Comparison of ENCODE assay signal across 17 cellular contexts in genomic region chr5:133994297-133994989, GRCh38. TPM values are rescaled to one million over a fixed set of nuclear protein-coding genes. Genes with fewer than 3 reads are reported as not detected.
DNase-seq lines count a peak whose midpoint lies in the region; TF ChIP-seq lines count a peak whose summit lies in the region.
"Had no signal": no experiment of that assay in that cellular context is flagged by ENCODE, and none has a peak within 500 bp of the region (broad histone marks: within the 10 kb centered on the region; RNA-seq: fewer than 3 reads in every experiment).

No MANE protein-coding gene starts in this region.

- H4K20me1 ChIP-seq in PC-9 (ENCODE audit: insufficient read depth): peaks cover 83% of the 10 kb centered on the region

- peak overlapping the region; percentile 33 for H3K27ac ChIP-seq in PC-9
- peak overlapping the region; percentile 84 to 89 for H3K27ac ChIP-seq in right atrium auricular region
- H3K27ac ChIP-seq: SJSA1, upper lobe of right lung had no signal

- peaks cover 20% of the 10 kb centered on the region for H3K36me3 Mint-ChIP-seq in T-helper 2 cell treated with Interferon-gamma antibody and Interleukin-4, amounts not matched to agents 5 μg/mL and 100 μg/mL, for 36 hours (ENCODE audit: low read depth)

- CTCF ChIA-PET in PC-9 (lab: Charles Lee): interaction anchor here (0.6 kb wide), 1 partner anchor 11 kb away, joined by 9 read pairs; no protein-coding TSS in a partner anchor

- no peak overlapping the region for H3K4me3 Mint-ChIP-seq in T-helper 2 cell treated with Interferon-gamma antibody and Interleukin-4, amounts not matched to agents 5 μg/mL and 100 μg/mL, for 36 hours

- BruUV-seq in PC-9 (replicated peaks; lab: Mats Ljungman, UMichigan): no TSS peak

- peaks cover 27% of the 10 kb centered on the region for H3K4me1 Mint-ChIP-seq in T-helper 2 cell treated with Interferon-gamma antibody and Interleukin-4, amounts not matched to agents 5 μg/mL and 100 μg/mL, for 36 hours (ENCODE audit: low read depth)

- POLR2A ChIA-PET in PC-9 (lab: Charles Lee; ENCODE audit: unreplicated experiment): no interaction called here

- H3K27ac Mint-ChIP-seq in T-helper 2 cell treated with Interferon-gamma antibody and Interleukin-4, amounts not matched to agents 5 μg/mL and 100 μg/mL, for 36 hours: peak overlapping the region; percentile 26

- no peaks in the 10 kb centered on the region for H3K9me2 ChIP-seq in PC-9 (ENCODE audit: insufficient read depth)

- H3K27me3 ChIP-seq in PC-9 (ENCODE audit: insufficient read depth, low read depth) (no peaks in the 10 kb centered on the region), right atrium auricular region (no peaks in the 10 kb centered on the region)
- H3K27me3 ChIP-seq: SJSA1, upper lobe of right lung had no signal

- H3K9me3 Mint-ChIP-seq in T-helper 2 cell treated with Interferon-gamma antibody and Interleukin-4, amounts not matched to agents 5 μg/mL and 100 μg/mL, for 36 hours: no peaks in the 10 kb centered on the region

- H3K79me2 ChIP-seq in PC-9 (ENCODE audit: low read depth): peaks cover 100% of the 10 kb centered on the region

- TF ChIP-seq CTCF in PC-9 (conservative IDR thresholded peaks at IDR 0.05): no peak
- no peak for TF ChIP-seq CTCF in right atrium auricular region (IDR thresholded peaks at IDR 0.05)

- peaks cover 57% of the 10 kb centered on the region for H3K4me1 ChIP-seq in PC-9 (replicated peaks; ENCODE audit: insufficient read depth)
- peaks cover 0 to 61% of the 10 kb centered on the region in 2 donors for H3K4me1 ChIP-seq in right atrium auricular region

- no peak overlapping the region for H2AFZ ChIP-seq in PC-9

- DNase-seq in T-helper 2 cell treated with Interferon-gamma antibody and Interleukin-4, amounts not matched to agents 5 μg/mL and 100 μg/mL, for 36 hours (ENCODE audit: low spot score): no peak
- DNase-seq in T-helper 2 cell (no peak), PC-9 (no peak), right atrium auricular region (ENCODE audit: low spot score) (no peak), retina (peak; percentile 44), NCI-H2107 treated with DMSO at 0.1 percent for 48 hours (lab: John Stamatoyannopoulos, UW; ENCODE audit: unreplicated experiment) (no peak), SW 1271 (lab: John Stamatoyannopoulos, UW) (no peak), NCI-H446 (lab: John Stamatoyannopoulos, UW) (no peak)
- DNase-seq: activated T-cell treated with anti-CD3 and anti-CD28 coated beads, Interleukin-2, amount 50 U/mL, for 48 hours; DMS79; effector memory CD4-positive, alpha-beta T cell; foreskin melanocyte; NCI-H774; stimulated activated CD4-positive, alpha-beta T cell treated with anti-CD3 and anti-CD28 coated beads, Interleukin-12 subunit alpha, Interleukin-12 subunit beta, amount 100 ng/mL, for 4 hours; upper lobe of right lung had no signal

- H3K9me3 ChIP-seq in PC-9 (ENCODE audit: insufficient read depth, low read depth): no peaks in the 10 kb centered on the region
- H3K9me3 ChIP-seq in right atrium auricular region: no peaks in the 10 kb centered on the region
- H3K9me3 ChIP-seq: SJSA1, upper lobe of right lung had no signal

- peak overlapping the region; percentile 54 for H3K4me2 ChIP-seq in PC-9

- H3F3A ChIP-seq in PC-9 (ENCODE audit: insufficient read depth, low read depth): peaks cover 60% of the 10 kb centered on the region

- intact Hi-C loops in PC-9 (cut with micrococcal nuclease; ENCODE audit: unreplicated experiment): no loop called here

- no peak overlapping the region for H3K4me3 ChIP-seq in PC-9
- H3K4me3 ChIP-seq in right atrium auricular region: peak overlapping the region in 1 of 2 donors; percentile 0
- H3K4me3 ChIP-seq: K562, SJSA1, upper lobe of right lung had no signal

- H3K36me3 ChIP-seq in PC-9 (ENCODE audit: low read depth) (peaks cover 29% of the 10 kb centered on the region), right atrium auricular region (peaks cover 25% of the 10 kb centered on the region)

- H3K27me3 Mint-ChIP-seq in T-helper 2 cell treated with Interferon-gamma antibody and Interleukin-4, amounts not matched to agents 5 μg/mL and 100 μg/mL, for 36 hours (ENCODE audit: low read depth): no peaks in the 10 kb centered on the region

RNA-seq across cellular contexts. Expression of gene VDAC1, which starts 10.3 kb away (rescaled TPM):
- 157 and 228 TPM in 2 replicates for total RNA-seq in PC-9 (2021)
- 100 to 1,000 TPM; 263 to 394 TPM for total RNA-seq in right atrium auricular region

RNA-seq across cellular contexts. Expression of gene C5orf15, which starts 26.0 kb away (rescaled TPM):
- 24.4 and 45.0 TPM in 2 replicates for total RNA-seq in PC-9 (2021)
- 10 to 100 TPM; 32.6 to 59.8 TPM for total RNA-seq in right atrium auricular region
